8 cellular contexts compared by ENCODE assay signal in genomic region chr2:676647-677055, GRCh38. TPM values are rescaled to one million over a fixed set of nuclear protein-coding genes. Genes with fewer than 3 reads are reported as not detected.
A peak's percentile ranks its signal among the peaks of the same experiment; 100 is the strongest.
DNase-seq lines count a peak whose midpoint lies in the region; ATAC-seq and TF ChIP-seq lines count a peak whose summit lies in the region.

No MANE protein-coding gene starts in this region.

- H3K4me1 ChIP-seq in BLaER1 treated with 17β-estradiol and CSF1 and Interleukin-3, amounts not matched to agents 10 nM and 100 nM: peaks cover 53 to 59% (median 57%) of the 10 kb centered on the region in 10 experiments
- peaks cover 0 to 5% of the 10 kb centered on the region in 2 donors for H3K4me1 ChIP-seq in lung (ENCODE audit: control insufficient read depth in 2 of 2, insufficient read depth in 2 of 2, low read length in 2 of 2)

- peak overlapping the region; percentile 59 to 90 (median 66) for H3K4me3 ChIP-seq in BLaER1 treated with 17β-estradiol and CSF1 and Interleukin-3, amounts not matched to agents 10 nM and 100 nM
- H3K4me3 ChIP-seq in WERI-Rb-1 (ENCODE audit: low read depth, low read length) (peak overlapping the region; percentile 68), lung (peak overlapping the region; percentile 60)

- peaks cover 0 to 7% (median 2%) of the 10 kb centered on the region in 11 experiments; a peak in 15 of 22 replicates for H3K9me3 ChIP-seq in BLaER1 treated with 17β-estradiol and CSF1 and Interleukin-3, amounts not matched to agents 10 nM and 100 nM (replicated peaks in 1 of 11)
- H3K9me3 ChIP-seq in WERI-Rb-1 (ENCODE audit: severe bottlenecking) (no peaks in the 10 kb centered on the region), lung (ENCODE audit: control insufficient read depth in 2 of 2, insufficient read depth in 1 of 2, low read length in 1 of 2) (no peaks in the 10 kb centered on the region)

- peaks cover 7 to 13% (median 11%) of the 10 kb centered on the region in 11 experiments; a peak in 14 of 22 replicates for H3K36me3 ChIP-seq in BLaER1 treated with 17β-estradiol and CSF1 and Interleukin-3, amounts not matched to agents 10 nM and 100 nM
- H3K36me3 ChIP-seq in WERI-Rb-1: peaks cover 36% of the 10 kb centered on the region
- peaks cover 3 to 13% of the 10 kb centered on the region in 2 donors for H3K36me3 ChIP-seq in lung (ENCODE audit: control insufficient read depth in 2 of 2, insufficient read depth in 2 of 2, low read length in 2 of 2)

- peak overlapping the region; percentile 92 to 100 (median 94) for H3K4me2 ChIP-seq in BLaER1 treated with 17β-estradiol and CSF1 and Interleukin-3, amounts not matched to agents 10 nM and 100 nM

- H3K27ac ChIP-seq in BLaER1 treated with 17β-estradiol and CSF1 and Interleukin-3, amounts not matched to agents 10 nM and 100 nM: peak overlapping the region in 10 of 11 experiments; percentile 96 to 100 (median 99); a peak in 20 of 22 replicates
- H3K27ac ChIP-seq in WERI-Rb-1: peak overlapping the region; percentile 54
- H3K27ac ChIP-seq in lung (ENCODE audit: low read depth in 1 of 2, low read length in 1 of 2): peak overlapping the region; percentile 54 to 89

- DNase-seq in NCI-H2227 (lab: John Stamatoyannopoulos, UW; ENCODE audit: unreplicated experiment) (peak; percentile 100), WERI-Rb-1 (peak; percentile 100), lung (ENCODE audit: low spot score) (peak; percentile 99)
- peak; percentile 94 for DNase-seq in effector CD4-positive, alpha-beta T cell
- peak; percentile 95 for DNase-seq in stimulated activated CD8-positive, alpha-beta memory T cell treated with anti-CD3 and anti-CD28 coated beads, Interleukin-15, amount 100 ng/mL, for 24 hours (ENCODE audit: low read depth)

- peaks cover 0 to 42% (median 13%) of the 10 kb centered on the region in 11 experiments; a peak in 13 of 22 replicates for H4K20me1 ChIP-seq in BLaER1 treated with 17β-estradiol and CSF1 and Interleukin-3, amounts not matched to agents 10 nM and 100 nM

- ATAC-seq in GM19043 (IDR thresholded peaks at IDR 0.05; ENCODE audit: low read depth, unreplicated experiment) (peak; percentile 84), HG03342 (IDR thresholded peaks at IDR 0.05; ENCODE audit: unreplicated experiment) (peak; percentile 82), lung (ENCODE audit: insufficient read depth, low FRiP score) (peak; percentile 93)

- peak overlapping the region; percentile 52 to 100 (median 99); a peak in 21 of 22 replicates for H3K9ac ChIP-seq in BLaER1 treated with 17β-estradiol and CSF1 and Interleukin-3, amounts not matched to agents 10 nM and 100 nM

- TF ChIP-seq CTCF in WERI-Rb-1 (IDR thresholded peaks at IDR 0.05; ENCODE audit: low read depth, low read length) (no peak), lung (IDR thresholded peaks at IDR 0.05; ENCODE audit: control extremely low read depth, extremely low read depth) (no peak)

- H3K27me3 ChIP-seq in BLaER1 treated with 17β-estradiol and CSF1 and Interleukin-3, amounts not matched to agents 10 nM and 100 nM: no peaks in the 10 kb centered on the region
- no peaks in the 10 kb centered on the region for H3K27me3 ChIP-seq in WERI-Rb-1 (ENCODE audit: insufficient read depth, low read depth, severe bottlenecking)
- H3K27me3 ChIP-seq in lung (ENCODE audit: control insufficient read depth, insufficient read depth): no peaks in the 10 kb centered on the region

- 1% methylated on average over 30 to 46 of the region's 46 CpGs for WGBS in lung, 2 donors

RNA-seq across cellular contexts. Expression of gene TMEM18, which starts 0.6 kb away (rescaled TPM):
- total RNA-seq in lung: 10 to 100 TPM; 20.0 to 22.8 TPM
- 10 to 100 TPM; 19.5 to 36.0 TPM for polyA plus RNA-seq in lung

Comparison
In these comparisons a context has a peak if more than half of its experiments do, and no peak if none do; other contexts are left out.
1. Peak in every context shown above with its lines: DNase-seq, ATAC-seq, H3K4me3 ChIP-seq and H3K27ac ChIP-seq.